8 cellular contexts compared by ENCODE assay signal in the genomic region with DNA sequence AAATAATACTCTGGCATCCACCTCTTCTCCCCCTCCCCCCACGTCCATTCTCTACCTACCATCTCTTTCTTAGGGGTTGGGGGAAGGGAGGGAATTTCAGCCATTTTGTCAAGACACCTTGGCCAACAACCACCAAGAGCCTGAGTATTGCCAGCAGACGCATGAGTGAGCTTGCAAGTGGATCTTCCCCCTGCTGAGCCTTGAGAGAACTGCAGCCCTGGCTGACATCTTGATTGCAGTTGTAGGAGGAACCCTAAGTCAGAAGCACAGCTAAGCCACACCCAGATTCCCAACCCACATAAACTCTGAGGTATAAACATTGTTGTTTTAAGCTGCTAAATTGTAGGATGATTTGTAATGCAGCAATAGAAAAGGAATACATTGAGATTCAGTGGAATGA.
DNase-seq lines count a peak whose midpoint lies in the region; ATAC-seq and TF ChIP-seq lines count a peak whose summit lies in the region.

No MANE protein-coding gene starts in this region.

- in situ Hi-C loops in GM13976 (cut with MboI; ENCODE audit: low sequenced_read_pairs, unreplicated experiment): no loop called here

- intact Hi-C loops in aorta (cut with DNase I): no loop called here
- intact Hi-C loops in CD14-positive monocyte (cut with micrococcal nuclease): no loop called here

- H3K9me3 ChIP-seq in aorta (ENCODE audit: control insufficient read depth, low read length): no peaks in the 10 kb centered on the region

- peaks cover 0 to 4% (median 0%) of the 10 kb centered on the region in 7 donors for H3K9me3 Mint-ChIP-seq in CD14-positive monocyte

- H3K27ac Mint-ChIP-seq in CD14-positive monocyte: no peak overlapping the region

- H3K27me3 ChIP-seq in HL-60 (ENCODE audit: insufficient read depth, poor library complexity, severe bottlenecking) (peaks cover 2% of the 10 kb centered on the region), aorta (ENCODE audit: control insufficient read depth in 1 of 2, insufficient read depth in 2 of 2, low read length in 1 of 2) (no peaks in the 10 kb centered on the region)

- no peaks in the 10 kb centered on the region for H3K4me1 ChIP-seq in aorta (ENCODE audit: control insufficient read depth in 1 of 2, insufficient read depth in 2 of 2, low read length in 2 of 2)

- H3K27me3 Mint-ChIP-seq in CD14-positive monocyte (ENCODE audit: low read depth in 3 of 3): peaks cover 0 to 1% (median 0%) of the 10 kb centered on the region in 3 donors

- H3K27ac ChIP-seq in HL-60 (replicated peaks) (no peak overlapping the region), aorta (ENCODE audit: low read depth in 1 of 2, low read length in 2 of 2) (no peak overlapping the region)

- peak; percentile 63 for ATAC-seq in GM21381 (IDR thresholded peaks at IDR 0.05; ENCODE audit: unreplicated experiment)
- ATAC-seq in aorta (ENCODE audit: low FRiP score): no peak

- no peak overlapping the region for H3K4me3 Mint-ChIP-seq in CD14-positive monocyte

- peak; percentile 41 for TF ChIP-seq CTCF in HL-60 (IDR thresholded peaks at IDR 0.05; ENCODE audit: insufficient read depth, low read length)
- TF ChIP-seq CTCF in fibroblast of mammary gland (conservative IDR thresholded peaks at IDR 0.05; ENCODE audit: control insufficient read depth, insufficient read depth, low read depth, low read length): peak; percentile 39
- no peak for TF ChIP-seq CTCF in GM13976 (IDR thresholded peaks at IDR 0.05; ENCODE audit: borderline replicate concordance, control extremely low read depth, extremely low read depth, insufficient read depth, missing control alignments)
- TF ChIP-seq CTCF in CD14-positive monocyte (IDR thresholded peaks at IDR 0.05): no peak

- WGBS in aorta, 2 donors: 70 to 84% methylated on average over 2 of the region's 2 CpGs

- no peak overlapping the region for H3K4me3 ChIP-seq in HL-60 (replicated peaks; ENCODE audit: insufficient read depth, low read length)
- H3K4me3 ChIP-seq in fibroblast of mammary gland (ENCODE audit: control insufficient read depth, low read depth, low read length): no peak overlapping the region
- no peak overlapping the region for H3K4me3 ChIP-seq in aorta (ENCODE audit: low read length in 2 of 2)

- no peaks in the 10 kb centered on the region for H3K36me3 ChIP-seq in aorta (ENCODE audit: control insufficient read depth in 1 of 2, insufficient read depth in 2 of 2, low read length in 1 of 2)

- H3K36me3 Mint-ChIP-seq in CD14-positive monocyte: no peaks in the 10 kb centered on the region

- peak; percentile 24 for DNase-seq in EH (ENCODE audit: low read depth)
- peak; percentile 10 to 29 for DNase-seq in HL-60 (ENCODE audit: low read depth in 1 of 2, low spot score in 1 of 2)
- DNase-seq in fibroblast of mammary gland (ENCODE audit: low read depth): peak; percentile 46
- no peak for DNase-seq in GM13976 (ENCODE audit: low spot score)
- DNase-seq in aorta: no peak
- DNase-seq in CD14-positive monocyte (ENCODE audit: low spot score): no peak
- no peak for DNase-seq in NCI-H2081 treated with DMSO at 0.1 percent for 48 hours (lab: John Stamatoyannopoulos, UW)

- no peaks in the 10 kb centered on the region for H3K4me1 Mint-ChIP-seq in CD14-positive monocyte

Comparison
In these comparisons a context has a peak if more than half of its experiments do, and no peak if none do; other contexts are left out.
1. DNase-seq: peak in EH (single experiment), HL-60 (2 of 2) and fibroblast of mammary gland (single experiment); none in GM13976 (single experiment), aorta (0 of 2), CD14-positive monocyte (single experiment) and NCI-H2081 treated with DMSO at 0.1 percent for 48 hours (single experiment).
2. CTCF ChIP-seq: peak in HL-60 (single experiment) and fibroblast of mammary gland (single experiment); none in GM13976 (single experiment) and CD14-positive monocyte (single experiment).